In the genomic region with DNA sequence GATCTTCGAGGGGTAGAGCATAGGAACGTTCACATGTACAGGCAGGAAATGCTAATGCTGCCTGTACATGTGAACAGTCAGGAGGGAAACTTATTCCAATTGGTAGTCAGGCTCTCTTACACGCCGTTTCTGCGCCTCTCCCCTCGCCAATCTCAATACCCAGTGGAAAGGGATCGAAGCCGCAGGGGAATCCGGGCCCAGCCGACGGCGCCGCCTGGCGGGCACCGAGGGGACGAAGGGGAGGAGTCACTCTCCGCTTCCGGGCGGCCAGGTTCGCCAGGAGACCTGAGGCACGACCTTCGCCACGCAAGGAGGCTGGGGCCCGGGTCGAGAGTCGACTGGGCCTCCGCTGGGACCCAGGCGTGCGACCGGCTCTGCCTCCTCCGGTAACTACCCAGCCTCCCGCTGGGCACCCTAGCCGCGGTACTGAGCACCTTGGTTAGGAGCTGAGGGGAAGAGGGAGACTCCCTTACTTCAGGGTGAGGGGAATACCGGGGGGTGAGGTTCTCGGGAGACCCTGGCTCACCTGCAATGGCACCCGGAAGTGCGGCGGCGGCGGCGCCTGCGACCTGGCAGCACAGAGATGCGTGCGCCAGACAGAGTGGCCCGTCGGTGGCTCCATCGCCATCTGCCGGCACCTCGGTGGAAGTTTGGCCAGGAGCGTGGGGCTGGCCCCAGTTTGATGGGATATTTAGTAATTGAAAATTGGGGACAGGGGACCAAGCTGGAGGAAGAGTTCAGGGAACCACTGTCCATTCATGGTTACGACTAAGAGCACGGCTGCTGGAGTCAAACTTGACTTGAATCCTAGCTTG, we compare ENCODE assay signal across 8 cellular contexts. TPM values are rescaled to one million over a fixed set of nuclear protein-coding genes. Genes with fewer than 3 reads are reported as not detected.
DNase-seq lines count a peak whose midpoint lies in the region; ATAC-seq and TF ChIP-seq lines count a peak whose summit lies in the region.

PIGO (minus strand) TSS at position 557 of the 815 bp plus-strand sequence. CDS start 1,026 bp downstream, outside the sequence.

- TF ChIP-seq CTCF in AG04449 (IDR thresholded peaks at IDR 0.05; ENCODE audit: insufficient read depth, low read length, missing control alignments), result peak; percentile 97
- peak; percentile 64 for TF ChIP-seq CTCF in WTC11 (IDR thresholded peaks at IDR 0.05)
- peak; percentile 96 for TF ChIP-seq CTCF in cardiac fibroblast (IDR thresholded peaks at IDR 0.05; ENCODE audit: low read depth, low read length)

- H3K9me3 Mint-ChIP-seq in WTC11, result no peaks in the 10 kb centered on the region

- POLR2A ChIA-PET in AG04449 (lab: Yijun Ruan, JAX) (interaction anchor here (0.9 to 1.7 kb wide), 4 partner anchors 15 to 197 kb away, joined by 3 to 11 read pairs (median 6); partner anchors contain the start of genes FANCG and VCP), WTC11 (lab: Charles Lee) (interaction anchor here (0.6 to 1.9 kb wide), 6 partner anchors 17 to 263 kb away, joined by 3 to 9 read pairs (median 4); partner anchors contain the start of genes FANCG and VCP)

- ATAC-seq in GM18867 (IDR thresholded peaks at IDR 0.05; ENCODE audit: unreplicated experiment), result peak; percentile 85
- ATAC-seq in HG03097 (IDR thresholded peaks at IDR 0.05; ENCODE audit: low FRiP score, unreplicated experiment), result peak; percentile 86
- peak; percentile 91 for ATAC-seq in WTC11

- H3K4me1 Mint-ChIP-seq in WTC11, result no peaks in the 10 kb centered on the region

- no peak for DNase-seq in AG04449 (ENCODE audit: low read depth, low spot score)
- DNase-seq in NCI-H2196 (lab: John Stamatoyannopoulos, UW; ENCODE audit: unreplicated experiment), result peak; percentile 88
- DNase-seq in WTC11 (ENCODE audit: low spot score), result peak; percentile 91
- DNase-seq in cardiac fibroblast (ENCODE audit: low read depth in 2 of 2), result peak; percentile 82 to 87
- peak; percentile 82 for DNase-seq in inferior parietal cortex (ENCODE audit: extremely low spot score)
- peak; percentile 89 for DNase-seq in stimulated activated CD4-positive, alpha-beta T cell treated with anti-CD3 and anti-CD28 coated beads, Interleukin-12 subunit alpha, Interleukin-12 subunit beta, amount 100 ng/mL, for 4 hours

- peak within 1 kb of the TSS; percentile 85 for H3K4me3 Mint-ChIP-seq in WTC11

- peak within 1 kb of the TSS; percentile 99 for H3K4me3 ChIP-seq in AG04449 (ENCODE audit: low read depth, low read length)
- H3K4me3 ChIP-seq in cardiac fibroblast (replicated peaks in 1 of 2; ENCODE audit: low read depth in 2 of 2, low read length in 2 of 2), result peak within 1 kb of the TSS; percentile 98 to 100

- H3K27me3 Mint-ChIP-seq in WTC11 (ENCODE audit: low read depth), result no peaks in the 10 kb centered on the region

- CTCF ChIA-PET in AG04449 (lab: Yijun Ruan, JAX), result interaction anchor here (0.6 to 8.7 kb wide), 37 partner anchors 10 to 551 kb away, joined by 3 to 209 read pairs (median 4); partner anchors contain the start of genes ATOSB, FANCG, STOML2 and UNC13B
- CTCF ChIA-PET in WTC11 (lab: Charles Lee), result interaction anchor here (0.7 to 3.1 kb wide), 15 partner anchors 15 to 197 kb away, joined by 3 to 19 read pairs (median 6); partner anchors contain the start of genes ATOSB, DNAJB5, FANCG and UNC13B

- peaks cover 24% of the 10 kb centered on the region for H3K36me3 Mint-ChIP-seq in WTC11

- peak within 1 kb of the TSS; percentile 92 for H3K27ac Mint-ChIP-seq in WTC11

TF ChIP-seq in WTC11, 78 proteins besides CTCF, POLR2A, EP300 and RAD21 (continues in another document):
- TF ChIP-seq MAX (CRISPR knock-in tag; IDR thresholded peaks at IDR 0.05), result peak; percentile 83; the same call in 1 of the 2 replicates
- TF ChIP-seq, protein P1, sequence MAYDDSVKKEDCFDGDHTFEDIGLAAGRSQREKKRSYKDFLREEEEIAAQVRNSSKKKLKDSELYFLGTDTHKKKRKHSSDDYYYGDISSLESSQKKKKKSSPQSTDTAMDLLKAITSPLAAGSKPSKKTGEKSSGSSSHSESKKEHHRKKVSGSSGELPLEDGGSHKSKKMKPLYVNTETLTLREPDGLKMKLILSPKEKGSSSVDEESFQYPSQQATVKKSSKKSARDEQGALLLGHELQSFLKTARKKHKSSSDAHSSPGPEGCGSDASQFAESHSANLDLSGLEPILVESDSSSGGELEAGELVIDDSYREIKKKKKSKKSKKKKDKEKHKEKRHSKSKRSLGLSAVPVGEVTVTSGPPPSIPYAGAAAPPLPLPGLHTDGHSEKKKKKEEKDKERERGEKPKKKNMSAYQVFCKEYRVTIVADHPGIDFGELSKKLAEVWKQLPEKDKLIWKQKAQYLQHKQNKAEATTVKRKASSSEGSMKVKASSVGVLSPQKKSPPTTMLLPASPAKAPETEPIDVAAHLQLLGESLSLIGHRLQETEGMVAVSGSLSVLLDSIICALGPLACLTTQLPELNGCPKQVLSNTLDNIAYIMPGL (CRISPR knock-in tag; IDR thresholded peaks at IDR 0.05), result peak; percentile 97
- no peak; the same call in 1 of the 2 replicates for TF ChIP-seq CBFB (CRISPR knock-in tag; IDR thresholded peaks at IDR 0.05; ENCODE audit: low read depth)
- TF ChIP-seq, protein P2, sequence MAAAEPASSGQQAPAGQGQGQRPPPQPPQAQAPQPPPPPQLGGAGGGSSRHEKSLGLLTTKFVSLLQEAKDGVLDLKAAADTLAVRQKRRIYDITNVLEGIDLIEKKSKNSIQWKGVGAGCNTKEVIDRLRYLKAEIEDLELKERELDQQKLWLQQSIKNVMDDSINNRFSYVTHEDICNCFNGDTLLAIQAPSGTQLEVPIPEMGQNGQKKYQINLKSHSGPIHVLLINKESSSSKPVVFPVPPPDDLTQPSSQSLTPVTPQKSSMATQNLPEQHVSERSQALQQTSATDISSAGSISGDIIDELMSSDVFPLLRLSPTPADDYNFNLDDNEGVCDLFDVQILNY (CRISPR knock-in tag; IDR thresholded peaks at IDR 0.05), result peak; percentile 55; the same call in 1 of the 2 replicates
- peak; percentile 40; the same call in 1 of the 2 replicates for TF ChIP-seq TEAD1 (CRISPR knock-in tag; IDR thresholded peaks at IDR 0.05)
- TF ChIP-seq ARID4B (CRISPR knock-in tag; IDR thresholded peaks at IDR 0.05; ENCODE audit: borderline replicate concordance), result peak; percentile 87
- TF ChIP-seq SP1 (CRISPR knock-in tag; conservative IDR thresholded peaks at IDR 0.05), result peak; percentile 78
- TF ChIP-seq, protein P3, sequence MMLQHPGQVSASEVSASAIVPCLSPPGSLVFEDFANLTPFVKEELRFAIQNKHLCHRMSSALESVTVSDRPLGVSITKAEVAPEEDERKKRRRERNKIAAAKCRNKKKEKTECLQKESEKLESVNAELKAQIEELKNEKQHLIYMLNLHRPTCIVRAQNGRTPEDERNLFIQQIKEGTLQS (CRISPR knock-in tag; conservative IDR thresholded peaks at IDR 0.05), result no peak
- TF ChIP-seq RELA (CRISPR knock-in tag; IDR thresholded peaks at IDR 0.05; ENCODE audit: borderline replicate concordance), result peak; percentile 89; the same call in 1 of the 2 replicates
- peak; percentile 91 for TF ChIP-seq ETV6 (CRISPR knock-in tag; IDR thresholded peaks at IDR 0.05)
- TF ChIP-seq ZNF396 (CRISPR knock-in tag; IDR thresholded peaks at IDR 0.05; ENCODE audit: borderline replicate concordance), result no peak; the same call in 1 of the 2 replicates
- TF ChIP-seq NR2C2 (CRISPR knock-in tag; IDR thresholded peaks at IDR 0.05), result no peak
- TF ChIP-seq E2F1 (CRISPR knock-in tag; IDR thresholded peaks at IDR 0.05), result no peak

RNA-seq across cellular contexts. Expression of gene PIGO, which starts in this region (rescaled TPM):
- total RNA-seq in WTC11 (2021), result 23.8 to 33.3 TPM (median 31.3 TPM) in 3 replicates
